8 cellular contexts compared by ENCODE assay signal in the genomic region with DNA sequence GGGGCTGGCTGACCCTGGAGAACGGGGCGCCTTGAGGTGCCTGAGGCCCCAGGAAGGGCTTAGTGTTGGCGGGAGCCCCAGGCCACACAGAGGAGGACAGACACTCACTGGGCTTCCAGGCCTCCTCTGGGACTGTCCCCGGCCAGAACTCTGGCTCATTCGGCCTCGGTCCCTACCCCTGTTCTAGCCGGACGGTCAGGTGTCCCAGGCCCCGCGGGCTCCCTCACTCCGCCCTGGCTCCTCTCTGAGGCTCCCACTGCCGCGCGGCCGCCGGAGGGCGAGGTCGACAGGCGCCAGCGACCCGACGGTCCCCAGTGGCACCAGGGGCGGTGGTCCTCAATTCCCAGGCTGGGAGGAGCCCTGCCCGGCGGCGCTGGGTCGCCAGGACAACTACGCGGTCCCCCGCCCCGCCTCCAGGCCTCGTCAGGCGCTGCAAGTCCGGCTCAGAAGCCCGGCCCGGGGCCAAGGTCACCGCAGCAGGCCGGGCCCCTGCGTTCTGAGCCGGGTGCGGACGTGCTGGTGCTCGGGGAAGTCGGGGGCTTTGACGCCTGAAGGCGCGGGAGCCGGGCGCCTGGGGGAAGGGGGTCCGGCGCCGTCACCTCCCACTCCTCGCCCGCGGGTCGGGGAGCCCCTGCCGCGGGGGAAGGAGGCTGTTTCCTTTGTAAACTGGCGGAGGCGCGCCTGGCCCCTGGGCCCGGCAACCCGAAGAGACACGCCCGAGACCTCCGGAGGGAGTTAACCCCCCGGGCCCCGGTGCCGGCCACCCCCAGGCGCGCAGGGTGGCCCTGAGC. TPM values are rescaled to one million over a fixed set of nuclear protein-coding genes. Genes with fewer than 3 reads are reported as not detected.
DNase-seq lines count a peak whose midpoint lies in the region; ATAC-seq and TF ChIP-seq lines count a peak whose summit lies in the region.

No MANE protein-coding gene starts in this region.

- no peaks in the 10 kb centered on the region for H3K79me2 ChIP-seq in fibroblast of lung (ENCODE audit: control insufficient read depth, insufficient read depth, low read length)

- H3K4me3 ChIP-seq in SJSA1 (peak overlapping the region; percentile 78), fibroblast of lung (replicated peaks in 1 of 4; ENCODE audit: control extremely low read depth in 1 of 4, insufficient read depth in 1 of 4, low read depth in 3 of 4, low read length in 4 of 4) (peak overlapping the region in 3 of 4 experiments; percentile 21 to 58 (median 36)), neuron (ENCODE audit: low read length) (peak overlapping the region; percentile 75)

- H3K27me3 ChIP-seq in SJSA1 (replicated peaks) (no peaks in the 10 kb centered on the region), fibroblast of lung (ENCODE audit: control insufficient read depth, insufficient read depth, low read length) (no peaks in the 10 kb centered on the region), neuron (ENCODE audit: insufficient read depth, low read length) (no peaks in the 10 kb centered on the region)

- H3K27ac ChIP-seq in SJSA1: no peak overlapping the region
- H3K27ac ChIP-seq in fibroblast of lung (ENCODE audit: insufficient read depth, low read length): no peak overlapping the region

- H3K4me1 ChIP-seq in SJSA1 (replicated peaks): peaks cover 10% of the 10 kb centered on the region
- no peaks in the 10 kb centered on the region for H3K4me1 ChIP-seq in fibroblast of lung (ENCODE audit: control insufficient read depth, extremely low read depth, insufficient read depth, low read length)
- H3K4me1 ChIP-seq in neuron (ENCODE audit: insufficient read depth, low read length): peaks cover 15% of the 10 kb centered on the region

- H4K20me1 ChIP-seq in fibroblast of lung (ENCODE audit: control insufficient read depth, extremely low read depth, insufficient read depth, low read length): no peaks in the 10 kb centered on the region

- H3K4me2 ChIP-seq in fibroblast of lung (ENCODE audit: extremely low read depth, insufficient read depth, low read length): peak overlapping the region; percentile 71

- ATAC-seq in GM19023 (IDR thresholded peaks at IDR 0.05; ENCODE audit: unreplicated experiment): no peak

- H3K9me3 ChIP-seq in SJSA1 (replicated peaks) (no peaks in the 10 kb centered on the region; the same call in 1 of the 2 replicates), fibroblast of lung (ENCODE audit: control insufficient read depth, insufficient read depth, low read depth, low read length) (no peaks in the 10 kb centered on the region), neuron (ENCODE audit: low read length) (no peaks in the 10 kb centered on the region)

- H2AFZ ChIP-seq in fibroblast of lung (ENCODE audit: low read length) (no peak overlapping the region), neuron (ENCODE audit: low read depth, low read length) (peak overlapping the region; percentile 54)

- no peaks in the 10 kb centered on the region for H3K36me3 ChIP-seq in SJSA1
- no peaks in the 10 kb centered on the region for H3K36me3 ChIP-seq in fibroblast of lung (ENCODE audit: control insufficient read depth, insufficient read depth, low read length)
- no peaks in the 10 kb centered on the region for H3K36me3 ChIP-seq in neuron (ENCODE audit: insufficient read depth, low read length)

- DNase-seq in stimulated activated CD4-positive, alpha-beta T cell treated with anti-CD3 and anti-CD28 coated beads, Interleukin-12 subunit alpha, Interleukin-12 subunit beta, amount 100 ng/mL, for 4 hours: peak; percentile 33
- no peak for DNase-seq in stimulated activated CD4-positive, alpha-beta T cell treated with anti-CD3 and anti-CD28 coated beads, Interleukin-2, amount 100 ng/mL, for 24 hours
- DNase-seq in SJSA1 (ENCODE audit: low read depth in 1 of 2, low spot score in 2 of 2) (no peak), fibroblast of lung (ENCODE audit: low read depth in 2 of 2) (peak; percentile 26 to 40), foreskin melanocyte (no peak)
- no peak for DNase-seq in activated CD4-positive, CD25-positive, alpha-beta regulatory T cell treated with anti-CD3 and anti-CD28 coated beads, Interleukin-2, amount 50 U/mL, for 72 hours

- no peak for TF ChIP-seq CTCF in fibroblast of lung (conservative IDR thresholded peaks at IDR 0.05 in 1 of 2, IDR thresholded peaks at IDR 0.05 in 1 of 2; ENCODE audit: low read depth in 1 of 2, low read length in 2 of 2)

- H3K9ac ChIP-seq in fibroblast of lung (ENCODE audit: insufficient read depth, low read length): peak overlapping the region; percentile 42

RNA-seq across cellular contexts. Expression of gene PWWP2B, which starts 1.1 kb away (rescaled TPM):
- 4.2 and 5.8 TPM in 2 replicates for total RNA-seq in SJSA1 (2014; rRNA removed; shearing (Covaris generic))
- 14.1 and 15.9 TPM in 2 replicates for total RNA-seq in fibroblast of lung
- 1.5 and 1.6 TPM in 2 replicates for polyA plus RNA-seq in fibroblast of lung
- 3.3 and 4.4 TPM in 2 replicates for polyA plus RNA-seq in fibroblast of lung (2012)
- polyA minus RNA-seq in fibroblast of lung (ENCODE audit: low replicate concordance): 1.7 and 1.9 TPM in 2 replicates

Comparison
In these comparisons a context has a peak if more than half of its experiments do, and no peak if none do; other contexts are left out.
1. DNase-seq: peak in stimulated activated CD4-positive, alpha-beta T cell treated with anti-CD3 and anti-CD28 coated beads, Interleukin-12 subunit alpha, Interleukin-12 subunit beta, amount 100 ng/mL, for 4 hours (single experiment) and fibroblast of lung (2 of 2); none in stimulated activated CD4-positive, alpha-beta T cell treated with anti-CD3 and anti-CD28 coated beads, Interleukin-2, amount 100 ng/mL, for 24 hours (0 of 2), SJSA1 (0 of 2), foreskin melanocyte (single experiment) and activated CD4-positive, CD25-positive, alpha-beta regulatory T cell treated with anti-CD3 and anti-CD28 coated beads, Interleukin-2, amount 50 U/mL, for 72 hours (single experiment).
2. Peak in every context shown above with its lines, with median percentiles within 50 percentile points of each other: H3K4me3 ChIP-seq.